Comparison of ENCODE assay signal across 8 cellular contexts in genomic region chr7:152336754-152337368, GRCh38.
A peak's percentile ranks its signal among the peaks of the same experiment; 100 is the strongest.
DNase-seq lines count a peak whose midpoint lies in the region; ATAC-seq, FAIRE-seq and TF ChIP-seq lines count a peak whose summit lies in the region.

No MANE protein-coding gene starts in this region.

- dilution Hi-C loops in keratinocyte (cut with MboI; ENCODE audit: extremely low pct_ligation_motif_present, low sequenced_read_pairs), result no loop called here

- intact Hi-C loops in GM12878 (cut with micrococcal nuclease; ENCODE audit: unreplicated experiment), result loop anchor here (1.0 to 10.0 kb wide), 3 partner anchors 98 to 370 kb away; no protein-coding TSS in a partner anchor

- no peak for FAIRE-seq in GM12878 (lab: Jason Lieb, UNC)
- FAIRE-seq in keratinocyte (lab: Jason Lieb, UNC), result peak; percentile 41

- no peaks in the 10 kb centered on the region for H3K27me3 ChIP-seq in BLaER1 treated with 17β-estradiol and CSF1 and Interleukin-3, amounts not matched to agents 10 nM and 100 nM
- H3K27me3 ChIP-seq in GM12878 (replicated peaks in 1 of 2; ENCODE audit: control insufficient read depth in 2 of 2, insufficient read depth in 2 of 2, low read length in 1 of 2) (no peaks in the 10 kb centered on the region), keratinocyte (ENCODE audit: control insufficient read depth, extremely low read depth, insufficient read depth, low read length) (no peaks in the 10 kb centered on the region), thoracic aorta (replicated peaks; ENCODE audit: insufficient read depth) (no peaks in the 10 kb centered on the region)

- H2AFZ ChIP-seq in GM12878 (ENCODE audit: control insufficient read depth, low read depth, low read length), result no peak overlapping the region
- no peak overlapping the region for H2AFZ ChIP-seq in keratinocyte (ENCODE audit: control insufficient read depth, low read length)

- H3K4me3 ChIP-seq in BLaER1 treated with 17β-estradiol and CSF1 and Interleukin-3, amounts not matched to agents 10 nM and 100 nM, result no peak overlapping the region
- H3K4me3 ChIP-seq in GM12878, result peak overlapping the region; percentile 8; the same call in 1 of the 2 replicates
- H3K4me3 ChIP-seq in keratinocyte (ENCODE audit: control insufficient read depth in 2 of 3, extremely low read depth in 1 of 3, insufficient read depth in 2 of 3, low read depth in 1 of 3, low read length in 3 of 3), result no peak overlapping the region
- H3K4me3 ChIP-seq in thoracic aorta, result no peak overlapping the region

- H3K4me1 ChIP-seq in BLaER1 treated with 17β-estradiol and CSF1 and Interleukin-3, amounts not matched to agents 10 nM and 100 nM, result peaks cover 28 to 63% (median 40%) of the 10 kb centered on the region in 10 experiments
- H3K4me1 ChIP-seq in GM12878 (ENCODE audit: control insufficient read depth, insufficient read depth, low read length) (peaks cover 31% of the 10 kb centered on the region; the same call in 1 of the 2 replicates), keratinocyte (ENCODE audit: control insufficient read depth, extremely low read depth, insufficient read depth, low read length) (no peaks in the 10 kb centered on the region), thoracic aorta (ENCODE audit: control insufficient read depth in 1 of 2, low read depth in 2 of 2) (peaks cover 38 to 40% of the 10 kb centered on the region in 2 donors)

- WGBS in GM12878 (ENCODE audit: insufficient coverage, insufficient replicate concordance, low lambda C conversion rate, missing lambda C conversion rate), result 25% methylated on average over 4 of the region's 4 CpGs

- no peak for TF ChIP-seq POLR2A in GM12878 (IDR thresholded peaks at IDR 0.05; ENCODE audit: low read depth, low read length)

- peaks cover 80% of the 10 kb centered on the region for H3K79me2 ChIP-seq in GM12878 (ENCODE audit: control insufficient read depth, insufficient read depth, low read length)
- peaks cover 41% of the 10 kb centered on the region for H3K79me2 ChIP-seq in keratinocyte (ENCODE audit: control insufficient read depth, insufficient read depth, low read length)

- no peaks in the 10 kb centered on the region for H3K9me1 ChIP-seq in keratinocyte (ENCODE audit: control insufficient read depth, extremely low read depth, insufficient read depth, low read length)

- no peak for TF ChIP-seq EP300 in GM12878 (IDR thresholded peaks at IDR 0.05; ENCODE audit: borderline replicate concordance in 1 of 2, control insufficient read depth in 1 of 2, low read depth in 2 of 2, low read length in 2 of 2)

- H3K4me2 ChIP-seq in BLaER1 treated with 17β-estradiol and CSF1 and Interleukin-3, amounts not matched to agents 10 nM and 100 nM, result peak overlapping the region; percentile 54 to 74 (median 62); a peak in 18 of 22 replicates
- H3K4me2 ChIP-seq in GM12878 (ENCODE audit: control insufficient read depth, insufficient read depth) (peak overlapping the region; percentile 31), keratinocyte (ENCODE audit: control insufficient read depth, extremely low read depth, insufficient read depth, low read depth, low read length) (no peak overlapping the region)

- peaks cover 0 to 16% (median 6%) of the 10 kb centered on the region in 11 experiments; a peak in 8 of 22 replicates for H3K36me3 ChIP-seq in BLaER1 treated with 17β-estradiol and CSF1 and Interleukin-3, amounts not matched to agents 10 nM and 100 nM
- H3K36me3 ChIP-seq in GM12878 (ENCODE audit: control insufficient read depth in 2 of 2, insufficient read depth in 2 of 2, low read length in 1 of 2), result no peaks in the 10 kb centered on the region; a peak in 1 of 4 replicates
- H3K36me3 ChIP-seq in keratinocyte (ENCODE audit: control insufficient read depth in 2 of 2, extremely low read depth in 1 of 2, insufficient read depth in 2 of 2, low read length in 2 of 2), result no peaks in the 10 kb centered on the region
- no peaks in the 10 kb centered on the region for H3K36me3 ChIP-seq in thoracic aorta

- ATAC-seq in HG03095 (IDR thresholded peaks at IDR 0.05; ENCODE audit: unreplicated experiment) (peak; percentile 56), GM12878 (peak; percentile 90), thoracic aorta (ENCODE audit: insufficient number of reproducible peaks, low FRiP score, low read depth) (no peak)

- POLR2A ChIA-PET in GM12878 (lab: Charles Lee), result interaction anchor here (0.9 to 2.1 kb wide), 5 partner anchors 12 to 97 kb away, joined by 4 to 6 read pairs (median 6); no protein-coding TSS in a partner anchor

- BruUV-seq in GM12878 (replicated peaks; lab: Mats Ljungman, UMichigan), result no TSS peak

- TF ChIP-seq CTCF in GM13976 (IDR thresholded peaks at IDR 0.05; ENCODE audit: borderline replicate concordance, control extremely low read depth, extremely low read depth, insufficient read depth, missing control alignments), result peak; percentile 42
- TF ChIP-seq CTCF in GM12878 (IDR thresholded peaks at IDR 0.05 in 2 of 3, conservative IDR thresholded peaks at IDR 0.05 in 1 of 3; ENCODE audit: control insufficient read depth in 2 of 3, extremely low read depth in 1 of 3, insufficient read depth in 1 of 3, low read depth in 3 of 3, low read length in 3 of 3), result peak; percentile 51 to 57 (median 57); a peak in 5 of 6 replicates
- TF ChIP-seq CTCF in keratinocyte (optimal IDR thresholded peaks at IDR 0.05 in 1 of 3, IDR thresholded peaks at IDR 0.05 in 1 of 3, conservative IDR thresholded peaks at IDR 0.05 in 1 of 3; ENCODE audit: extremely low read depth in 1 of 3, insufficient read depth in 2 of 3, low read length in 3 of 3), result peak; percentile 49 to 72 (median 64)
- TF ChIP-seq CTCF in thoracic aorta (IDR thresholded peaks at IDR 0.05), result peak; percentile 39

- H3K27ac ChIP-seq in BLaER1 treated with 17β-estradiol and CSF1 and Interleukin-3, amounts not matched to agents 10 nM and 100 nM, result peak overlapping the region in 2 of 11 experiments; percentile 7 to 44; a peak in 3 of 22 replicates
- no peak overlapping the region for H3K27ac ChIP-seq in GM12878 (ENCODE audit: control insufficient read depth, insufficient read depth)
- no peak overlapping the region for H3K27ac ChIP-seq in keratinocyte (ENCODE audit: control insufficient read depth, insufficient read depth, low read length)
- no peak overlapping the region for H3K27ac ChIP-seq in thoracic aorta

- peaks cover 69 to 100% (median 90%) of the 10 kb centered on the region in 11 experiments; a peak in 21 of 22 replicates for H4K20me1 ChIP-seq in BLaER1 treated with 17β-estradiol and CSF1 and Interleukin-3, amounts not matched to agents 10 nM and 100 nM
- H4K20me1 ChIP-seq in GM12878 (ENCODE audit: control insufficient read depth, insufficient read depth), result no peaks in the 10 kb centered on the region; the same call in 1 of the 2 replicates
- no peaks in the 10 kb centered on the region for H4K20me1 ChIP-seq in keratinocyte (ENCODE audit: control insufficient read depth, extremely low read depth, insufficient read depth, low read length)

- H3K9me3 ChIP-seq in BLaER1 treated with 17β-estradiol and CSF1 and Interleukin-3, amounts not matched to agents 10 nM and 100 nM (replicated peaks in 1 of 11), result 0 out of 22 replicates have a peak, but pooled peaks cover 0 to 8% (median 0%) of the 10 kb centered on the region in 11 experiments
- no peaks in the 10 kb centered on the region for H3K9me3 ChIP-seq in GM12878 (replicated peaks; ENCODE audit: control insufficient read depth, insufficient read depth, low read length)
- H3K9me3 ChIP-seq in keratinocyte (ENCODE audit: control insufficient read depth, low read depth, low read length), result no peaks in the 10 kb centered on the region
- H3K9me3 ChIP-seq in thoracic aorta, result no peaks in the 10 kb centered on the region

- peak overlapping the region in 4 of 11 experiments; percentile 1 to 65 (median 22); a peak in 3 of 22 replicates for H3K9ac ChIP-seq in BLaER1 treated with 17β-estradiol and CSF1 and Interleukin-3, amounts not matched to agents 10 nM and 100 nM
- H3K9ac ChIP-seq in GM12878 (ENCODE audit: control insufficient read depth, insufficient read depth, low read length) (no peak overlapping the region), keratinocyte (ENCODE audit: control insufficient read depth, extremely low read depth, insufficient read depth, low read length) (no peak overlapping the region)

- SMC1A ChIA-PET in GM12878 (lab: Charles Lee; ENCODE audit: uncharacterized antibody, unreplicated experiment), result interaction anchor here (0.6 to 7.3 kb wide), 16 partner anchors 12 to 370 kb away, joined by 3 to 67 read pairs (median 4); no protein-coding TSS in a partner anchor

- RAD21 ChIA-PET in GM12878 (lab: Charles Lee; ENCODE audit: unreplicated experiment), result interaction anchor here (0.8 to 4.2 kb wide), 8 partner anchors 19 to 370 kb away, joined by 3 to 51 read pairs (median 6); no protein-coding TSS in a partner anchor

- in situ Hi-C loops in GM13976 (cut with MboI; ENCODE audit: low sequenced_read_pairs, unreplicated experiment), result loop anchor here (25.0 kb wide), 1 partner anchor 350 kb away; the partner anchor contains the start of gene XRCC2
- in situ Hi-C loops in GM12878 (cut with MboI), result loop anchor here (5.0 kb wide), 1 partner anchor 370 kb away; no protein-coding TSS in a partner anchor

- peak; percentile 67 for TF ChIP-seq RAD21 in GM12878 (IDR thresholded peaks at IDR 0.05; ENCODE audit: insufficient read depth, low read depth, low read length)

- CTCF ChIA-PET in GM12878 (lab: Yijun Ruan, JAX), result interaction anchor here (0.7 to 4.0 kb wide), 27 partner anchors 12 to 374 kb away, joined by 3 to 48 read pairs (median 4); no protein-coding TSS in a partner anchor

- DNase-seq in GM13976 (ENCODE audit: low spot score) (peak; percentile 35), NCI-H748 treated with DMSO at 0.1 percent for 48 hours (lab: John Stamatoyannopoulos, UW) (peak; percentile 44), GM12878 (ENCODE audit: low read depth, low spot score) (no peak), keratinocyte (ENCODE audit: low read depth, low spot score) (no peak), thoracic aorta (ENCODE audit: low spot score) (no peak), NCI-H1436 (lab: John Stamatoyannopoulos, UW) (no peak)

TF ChIP-seq in GM12878, 131 proteins besides CTCF, POLR2A, EP300 and RAD21:
- TF ChIP-seq RUNX3 (IDR thresholded peaks at IDR 0.05; ENCODE audit: low read length) (0 out of 2 replicates have a peak, but pooled peaks have one; percentile 28), SREBF2 (IDR thresholded peaks at IDR 0.05; ENCODE audit: low read length) (no peak), ZNF207 (IDR thresholded peaks at IDR 0.05; ENCODE audit: borderline replicate concordance) (no peak), EED (IDR thresholded peaks at IDR 0.05; ENCODE audit: low read depth) (0 out of 2 replicates have a peak, but pooled peaks have one; percentile 17), RCOR1 (conservative IDR thresholded peaks at IDR 0.05; ENCODE audit: low read depth, low read length) (no peak), SMC3 (IDR thresholded peaks at IDR 0.05; ENCODE audit: borderline replicate concordance, low read length) (peak; percentile 53; the same call in 1 of the 2 replicates), HDGF (IDR thresholded peaks at IDR 0.05) (0 out of 2 replicates have a peak, but pooled peaks have one; percentile 30), NBN (IDR thresholded peaks at IDR 0.05) (0 out of 2 replicates have a peak, but pooled peaks have one; percentile 27)
TF ChIP-seq in GM12878: peak in this region for 5.

Comparison
In these comparisons a context has a peak if more than half of its experiments do, and no peak if none do; other contexts are left out.
1. DNase-seq: peak in GM13976 (single experiment) and NCI-H748 treated with DMSO at 0.1 percent for 48 hours (single experiment); none in GM12878 (single experiment), keratinocyte (single experiment), thoracic aorta (single experiment) and NCI-H1436 (single experiment).
2. Peak in every context shown above with its lines, with median percentiles within 50 percentile points of each other: CTCF ChIP-seq.